ENCODE assay signal across 20 cellular contexts in the genomic region with DNA sequence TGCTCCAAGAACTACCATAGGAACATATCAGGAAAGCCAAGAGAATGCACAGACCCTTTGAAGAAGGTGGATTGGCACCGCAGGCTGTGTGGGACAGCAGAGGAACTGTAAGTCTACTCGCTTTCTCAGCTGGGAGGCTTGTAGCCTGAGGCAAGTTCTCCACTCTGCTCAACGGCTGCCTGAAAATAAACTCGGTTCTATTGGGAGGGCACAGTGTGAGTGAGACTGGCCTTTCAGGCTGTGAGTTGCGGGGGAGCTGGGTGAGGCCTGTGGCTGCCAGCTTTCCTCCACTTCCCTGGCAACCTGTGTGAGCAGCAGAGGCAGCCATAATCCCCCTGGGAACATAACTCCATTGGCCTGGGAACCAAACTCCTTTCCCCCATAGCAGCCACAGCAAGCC.
"Had no signal": no experiment of that assay in that cellular context is flagged by ENCODE, and none has a peak within 500 bp of the region (broad histone marks: within the 10 kb centered on the region; RNA-seq: fewer than 3 reads in every experiment).

No MANE protein-coding gene starts in this region.

- H3K4me1 ChIP-seq: foreskin keratinocyte, right lobe of liver, transverse colon, vagina had no signal

- H3K27me3 ChIP-seq: brain microvascular endothelial cell, foreskin keratinocyte, right lobe of liver, transverse colon, vagina had no signal

- H3K27me3 Mint-ChIP-seq: activated CD4-positive, alpha-beta T cell treated with anti-CD3 and anti-CD28 coated beads, Interleukin-2, amount 10 ng/mL, durations not matched to agents 7 days and 5 days; activated naive CD8-positive, alpha-beta T cell treated with anti-CD3 and anti-CD28 coated beads for 36 hours; central memory CD8-positive, alpha-beta T cell had no signal

- ATAC-seq: foreskin keratinocyte; left cardiac atrium; right lobe of liver; stimulated activated naive CD8-positive, alpha-beta T cell treated with anti-CD3 and anti-CD28 coated beads, Interleukin-15, Interleukin-2, amounts not matched to agents 100 U/mL and 50 U/mL, for 24 hours had no signal

- H3K27ac ChIP-seq: brain microvascular endothelial cell, foreskin keratinocyte, right lobe of liver, transverse colon, vagina had no signal

- H3K36me3 Mint-ChIP-seq: activated naive CD8-positive, alpha-beta T cell treated with anti-CD3 and anti-CD28 coated beads for 36 hours had no signal

- H3K36me3 ChIP-seq: brain microvascular endothelial cell, right lobe of liver, transverse colon, vagina had no signal

- H3K4me3 Mint-ChIP-seq: activated CD4-positive, alpha-beta T cell treated with anti-CD3 and anti-CD28 coated beads, Interleukin-2, amount 10 ng/mL, durations not matched to agents 7 days and 5 days; activated naive CD8-positive, alpha-beta T cell treated with anti-CD3 and anti-CD28 coated beads for 36 hours; activated T-helper 1 cell treated with anti-CD3 and anti-CD28 coated beads, Interleukin-12 subunit alpha, Interleukin-12 subunit beta, Interleukin-2, Interleukin-4 antibody, amounts not matched to agents 30 ng/mL and 10 ng/mL and 1 ng/mL, durations not matched to agents 14 hours and 24 hours and 36 hours; central memory CD8-positive, alpha-beta T cell had no signal

- H3K4me2 ChIP-seq: smooth muscle cell had no signal

- H3K9me3 Mint-ChIP-seq: activated T-helper 1 cell treated with anti-CD3 and anti-CD28 coated beads, Interleukin-12 subunit alpha, Interleukin-12 subunit beta, Interleukin-2, Interleukin-4 antibody, amounts not matched to agents 30 ng/mL and 10 ng/mL and 1 ng/mL, durations not matched to agents 14 hours and 24 hours and 36 hours had no signal

- H3K4me1 Mint-ChIP-seq: activated CD4-positive, alpha-beta T cell treated with anti-CD3 and anti-CD28 coated beads, Interleukin-2, amount 10 ng/mL, durations not matched to agents 7 days and 5 days; activated naive CD8-positive, alpha-beta T cell treated with anti-CD3 and anti-CD28 coated beads for 36 hours; central memory CD8-positive, alpha-beta T cell had no signal

- H3K9me3 ChIP-seq: right lobe of liver, transverse colon, vagina had no signal

- DNase-seq: activated CD4-positive, alpha-beta T cell treated with anti-CD3 and anti-CD28 coated beads, Interleukin-2, amount 10 ng/mL, durations not matched to agents 7 days and 5 days; activated CD4-positive, CD25-positive, alpha-beta regulatory T cell; activated naive CD8-positive, alpha-beta T cell treated with anti-CD3 and anti-CD28 coated beads for 36 hours; anterior cingulate cortex; brain microvascular endothelial cell; cortex of kidney; effector CD8-positive, alpha-beta T cell; foreskin keratinocyte; left cardiac atrium; midbrain; right lobe of liver; stimulated activated CD4-positive, alpha-beta T cell treated with anti-CD3 and anti-CD28 coated beads, Interleukin-4, amount 100 ng/mL, for 4 hours; stimulated activated CD8-positive, alpha-beta memory T cell treated with anti-CD3 and anti-CD28 coated beads, Interleukin-4, amount 100 ng/mL, for 48 hours; stimulated activated naive CD8-positive, alpha-beta T cell treated with anti-CD3 and anti-CD28 coated beads, Interleukin-15, Interleukin-2, amounts not matched to agents 100 U/mL and 50 U/mL, for 24 hours; transverse colon had no signal

- H3K4me3 ChIP-seq: lung, right lobe of liver, smooth muscle cell, transverse colon, vagina had no signal
